Comparison of ENCODE assay signal across 33 cellular contexts in genomic region chr14:74221741-74222140, GRCh38. TPM values are rescaled to one million over a fixed set of nuclear protein-coding genes. Genes with fewer than 3 reads are reported as not detected.
"Had no signal": no experiment of that assay in that cellular context is flagged by ENCODE, and none has a peak within 500 bp of the region (broad histone marks: within the 10 kb centered on the region; RNA-seq: fewer than 3 reads in every experiment).

No MANE protein-coding gene starts in this region.

- H2AFZ ChIP-seq: hepatocyte, parathyroid adenoma had no signal

- H3K9me3 Mint-ChIP-seq: naive thymus-derived CD4-positive, alpha-beta T cell; nephron; stimulated activated effector memory CD8-positive, alpha-beta T cell treated with anti-CD3 and anti-CD28 coated beads, Interleukin-12 subunit alpha, Interleukin-12 subunit beta, amount 100 ng/mL, for 72 hours; type B pancreatic cell had no signal

- H3K9me3 ChIP-seq: gastroesophageal sphincter, heart left ventricle, left lung, right atrium auricular region, stomach, testis, tibial artery had no signal

- H3K4me2 ChIP-seq: hepatocyte, smooth muscle cell had no signal

- H3K79me2 ChIP-seq: hepatocyte, parathyroid adenoma had no signal

- H3K9ac ChIP-seq: parathyroid adenoma had no signal

- H3K27me3 ChIP-seq: right atrium auricular region, testis had no signal

- DNase-seq: cortex of kidney; effector CD4-positive, alpha-beta T cell; foreskin fibroblast; heart left ventricle; kidney; left lung; mesenchymal stem cell; midbrain; naive thymus-derived CD4-positive, alpha-beta T cell; stimulated activated CD4-positive, alpha-beta T cell treated with anti-CD3 and anti-CD28 coated beads, Interleukin-12 subunit alpha, Interleukin-12 subunit beta, amount 100 ng/mL, for 4 hours; stimulated activated CD4-positive, alpha-beta T cell treated with anti-CD3 and anti-CD28 coated beads, Interleukin-1b, Interleukin-23, amount 100 ng/mL, for 48 hours; stimulated activated CD4-positive, alpha-beta T cell treated with anti-CD3 and anti-CD28 coated beads, Interleukin-4, amount 100 ng/mL, for 24 hours; stimulated activated naive CD4-positive, alpha-beta T cell treated with Interleukin-2 at 50 U/mL for 16 hours; stomach; testis had no signal

- H3K27ac ChIP-seq: gastroesophageal sphincter, heart left ventricle, hepatocyte, left lung, parathyroid adenoma, right atrium auricular region, stomach, testis, tibial artery had no signal

- H3K36me3 ChIP-seq: gastroesophageal sphincter, heart left ventricle, left lung, right atrium auricular region, stomach, tibial artery had no signal

- H3K4me1 Mint-ChIP-seq: nephron; stimulated activated effector memory CD8-positive, alpha-beta T cell treated with anti-CD3 and anti-CD28 coated beads, Interleukin-12 subunit alpha, Interleukin-12 subunit beta, amount 100 ng/mL, for 72 hours had no signal

- H3K4me1 ChIP-seq: parathyroid adenoma had no signal

- H3K4me3 Mint-ChIP-seq: naive thymus-derived CD4-positive, alpha-beta T cell; nephron; stimulated activated effector memory CD8-positive, alpha-beta T cell treated with anti-CD3 and anti-CD28 coated beads, Interleukin-12 subunit alpha, Interleukin-12 subunit beta, amount 100 ng/mL, for 72 hours; type B pancreatic cell had no signal

- ATAC-seq: gastroesophageal sphincter; heart left ventricle; naive thymus-derived CD4-positive, alpha-beta T cell; sciatic nerve; stimulated activated effector memory CD8-positive, alpha-beta T cell treated with anti-CD3 and anti-CD28 coated beads, Interleukin-12 subunit alpha, Interleukin-12 subunit beta, amount 100 ng/mL, for 72 hours had no signal

- H3K27ac Mint-ChIP-seq: naive thymus-derived CD4-positive, alpha-beta T cell; nephron; progenitor cell of endocrine pancreas; stimulated activated effector memory CD8-positive, alpha-beta T cell treated with anti-CD3 and anti-CD28 coated beads, Interleukin-12 subunit alpha, Interleukin-12 subunit beta, amount 100 ng/mL, for 72 hours; type B pancreatic cell had no signal

- H3K36me3 Mint-ChIP-seq: naive thymus-derived CD4-positive, alpha-beta T cell; stimulated activated effector memory CD8-positive, alpha-beta T cell treated with anti-CD3 and anti-CD28 coated beads, Interleukin-12 subunit alpha, Interleukin-12 subunit beta, amount 100 ng/mL, for 72 hours; type B pancreatic cell had no signal

- H3K4me3 ChIP-seq: gastroesophageal sphincter, heart left ventricle, hepatocyte, left lung, right atrium auricular region, smooth muscle cell, stomach, testis, tibial artery had no signal

RNA-seq across cellular contexts. Expression of gene VSX2, which starts 17.5 kb away (rescaled TPM):
- total RNA-seq: dermis microvascular lymphatic vessel endothelial cell; gastroesophageal sphincter; hepatocyte; kidney; left lung; lower leg skin; lung microvascular endothelial cell; mucosa of gallbladder; naive thymus-derived CD4-positive, alpha-beta T cell; omental fat pad; progenitor cell of endocrine pancreas; right atrium auricular region; sciatic nerve; smooth muscle cell; stomach; subcutaneous adipose tissue had no signal
- polyA plus RNA-seq: esophagus; heart left ventricle; hepatocyte; naive thymus-derived CD4-positive, alpha-beta T cell; smooth muscle cell; stomach had no signal
